In genomic region chr12:12872934-12873275, GRCh38 we compare ENCODE assay signal across 14 cellular contexts. TPM values are rescaled to one million over a fixed set of nuclear protein-coding genes. Genes with fewer than 3 reads are reported as not detected.
DNase-seq lines count a peak whose midpoint lies in the region; ATAC-seq and TF ChIP-seq lines count a peak whose summit lies in the region.
"Had no signal": no experiment of that assay in that cellular context is flagged by ENCODE, and none has a peak within 500 bp of the region (broad histone marks: within the 10 kb centered on the region; RNA-seq: fewer than 3 reads in every experiment).

No MANE protein-coding gene starts in this region.

- H3K36me3 ChIP-seq in IMR-90 (ENCODE audit: control insufficient read depth, insufficient read depth, low read length), result no peaks in the 10 kb centered on the region; the same call in 1 of the 2 replicates
- no peaks in the 10 kb centered on the region for H3K36me3 ChIP-seq in brain microvascular endothelial cell (replicated peaks)

- POLR2A ChIA-PET in IMR-90 (lab: Charles Lee; ENCODE audit: unreplicated experiment), result no interaction called here

- H3K4me1 ChIP-seq in IMR-90 (ENCODE audit: control insufficient read depth, insufficient read depth, low read length), result peaks cover 26% of the 10 kb centered on the region

- H3K79me1 ChIP-seq in IMR-90 (ENCODE audit: low read depth in 1 of 2, low read length in 2 of 2), result peaks cover 8 to 29% of the 10 kb centered on the region in 2 experiments; a peak in 3 of 4 replicates

- peak overlapping the region; percentile 59; the same call in 1 of the 2 replicates for H3K9ac ChIP-seq in IMR-90 (ENCODE audit: low read depth, low read length)

- dilution Hi-C loops in IMR-90 (cut with HindIII; ENCODE audit: low sequenced_read_pairs, unreplicated experiment), result no loop called here

- H2AK9ac ChIP-seq in IMR-90 (replicated peaks; ENCODE audit: low read depth, low read length, poor library complexity), result no peak overlapping the region

- TF ChIP-seq CTCF in 22Rv1 (IDR thresholded peaks at IDR 0.05) (no peak), IMR-90 (conservative IDR thresholded peaks at IDR 0.05; ENCODE audit: low read depth, low read length) (no peak), brain microvascular endothelial cell (IDR thresholded peaks at IDR 0.05; ENCODE audit: low read depth, low read length, missing control alignments) (no peak)

- CTCF ChIA-PET in IMR-90 (lab: Yijun Ruan, JAX), result no interaction called here

- in situ Hi-C loops in IMR-90 (cut with MboI; ENCODE audit: low sequenced_read_pairs) (loop anchor here (25.0 kb wide), 1 partner anchor 1514 kb away; no protein-coding TSS in a partner anchor), brain microvascular endothelial cell (cut with HindIII; ENCODE audit: low pct_ligation_motif_present, low sequenced_read_pairs) (no loop called here)

- intact Hi-C loops in IMR-90 (cut with micrococcal nuclease), result loop anchor here (1.0 kb wide), 1 partner anchor 23 kb away; no protein-coding TSS in a partner anchor

- DNase-seq in IMR-90 (peak; percentile 83), brain microvascular endothelial cell (peak; percentile 70), iris pigment epithelial cell (ENCODE audit: low read depth) (peak; percentile 67), RPMI8226 (no peak), NCI-H510A (lab: John Stamatoyannopoulos, UW) (no peak)
- DNase-seq: activated T-cell treated with anti-CD3 and anti-CD28 coated beads, Interleukin-2, amount 50 U/mL, for 1 hour; hypothalamus; NCI-H1092 treated with DMSO at 0.1 percent for 48 hours; NCI-H526; nucleus accumbens had no signal

- no peaks in the 10 kb centered on the region for H3K27me3 ChIP-seq in IMR-90 (ENCODE audit: control insufficient read depth, insufficient read depth, low read length)
- H3K27me3 ChIP-seq in brain microvascular endothelial cell (replicated peaks), result no peaks in the 10 kb centered on the region

- H3K4me2 ChIP-seq in IMR-90 (ENCODE audit: low read depth, low read length), result peak overlapping the region; percentile 51; the same call in 1 of the 2 replicates

- H4K20me1 ChIP-seq in IMR-90 (ENCODE audit: insufficient read depth, low read length), result no peaks in the 10 kb centered on the region

- peak overlapping the region; percentile 98 for H2BK20ac ChIP-seq in IMR-90 (ENCODE audit: low read depth, low read length)

- H3K14ac ChIP-seq in IMR-90 (replicated peaks; ENCODE audit: low read depth, low read length), result peak overlapping the region; percentile 98

- no peak for ATAC-seq in IMR-90 (ENCODE audit: low read depth)
- no peak for ATAC-seq in GM21367 (IDR thresholded peaks at IDR 0.05; ENCODE audit: unreplicated experiment)
- no peak for ATAC-seq in HG03139 (IDR thresholded peaks at IDR 0.05; ENCODE audit: unreplicated experiment)

- H2AFZ ChIP-seq in IMR-90 (replicated peaks; ENCODE audit: low read length, poor library complexity), result no peak overlapping the region

- H3K27ac ChIP-seq in 22Rv1, result peak overlapping the region; percentile 79
- H3K27ac ChIP-seq in IMR-90 (ENCODE audit: insufficient read depth, low read length), result peak overlapping the region; percentile 91
- H3K27ac ChIP-seq in brain microvascular endothelial cell, result peak overlapping the region; percentile 96
- H3K27ac ChIP-seq: SK-N-MC had no signal

- peak overlapping the region; percentile 92 for H3K23ac ChIP-seq in IMR-90 (ENCODE audit: low read depth, low read length)

- peak overlapping the region; percentile 98 for H4K91ac ChIP-seq in IMR-90 (ENCODE audit: insufficient read depth, low read depth, low read length)

- TF ChIP-seq RAD21 in IMR-90 (IDR thresholded peaks at IDR 0.05; ENCODE audit: low read length), result no peak

- peak overlapping the region; percentile 83 for H4K5ac ChIP-seq in IMR-90 (ENCODE audit: low read depth, low read length)

- H4K8ac ChIP-seq in IMR-90 (ENCODE audit: low read depth in 2 of 2, low read length in 2 of 2), result peak overlapping the region; percentile 81 to 90

- H3K9me3 ChIP-seq in IMR-90 (ENCODE audit: control insufficient read depth, insufficient read depth, low read length), result no peaks in the 10 kb centered on the region

- peaks cover 18% of the 10 kb centered on the region; the same call in 1 of the 2 replicates for H3K9me1 ChIP-seq in IMR-90 (ENCODE audit: insufficient read depth, low read length)

- H3K56ac ChIP-seq in IMR-90 (ENCODE audit: extremely low read depth, insufficient read depth, low read length), result peak overlapping the region; percentile 89

- peak overlapping the region; percentile 86; the same call in 2 of the 3 replicates for H2BK15ac ChIP-seq in IMR-90 (ENCODE audit: low read depth, low read length)

- no TSS peak for BruUV-seq in IMR-90 (replicated peaks; lab: Mats Ljungman, UMichigan)

- peak overlapping the region; percentile 100 for H2BK5ac ChIP-seq in IMR-90 (ENCODE audit: low read depth, low read length, poor library complexity, severe bottlenecking)

- no peak for TF ChIP-seq POLR2A in IMR-90 (IDR thresholded peaks at IDR 0.05; ENCODE audit: low read depth, low read length)

- peak overlapping the region; percentile 99 for H2BK120ac ChIP-seq in IMR-90 (ENCODE audit: low read depth, low read length)

- peak overlapping the region; percentile 93 for H3K18ac ChIP-seq in IMR-90 (ENCODE audit: low read depth, low read length)

- peak overlapping the region; percentile 100 for H3K4ac ChIP-seq in IMR-90 (ENCODE audit: low read depth, low read length)

- H3K4me3 ChIP-seq in IMR-90 (ENCODE audit: insufficient read depth, low read depth, low read length) (no peak overlapping the region; the same call in 1 of the 2 replicates), brain microvascular endothelial cell (ENCODE audit: low read depth, low read length) (no peak overlapping the region)
- H3K4me3 ChIP-seq: SK-N-MC had no signal

- no CpG with 5 or more reads among the region's 2 CpGs for WGBS in IMR-90 (ENCODE audit: extremely low coverage in 2 of 2, insufficient read length in 1 of 2), 2 experiments

- peak overlapping the region; percentile 96 for H2AK5ac ChIP-seq in IMR-90 (ENCODE audit: low read depth, low read length)

TF ChIP-seq in IMR-90, 13 proteins besides CTCF, POLR2A, EP300 and RAD21:
- TF ChIP-seq RCOR1 (IDR thresholded peaks at IDR 0.05; ENCODE audit: insufficient replicate concordance, low read length) (no peak), FOS (IDR thresholded peaks at IDR 0.05; ENCODE audit: low read depth, low read length) (peak; percentile 36; the same call in 1 of the 2 replicates), MAZ (IDR thresholded peaks at IDR 0.05; ENCODE audit: borderline replicate concordance, low read depth, low read length) (no peak)

RNA-seq across cellular contexts. Expression of gene GPRC5A, which starts 18.5 kb away (rescaled TPM):
- total RNA-seq in IMR-90 (2012; rRNA removed), result 49.6 and 49.7 TPM in 2 replicates
- 193 and 201 TPM in 2 replicates for polyA plus RNA-seq in IMR-90 (2012; rRNA removed)
- polyA plus RNA-seq in IMR-90 (2012; cell fraction: cytosol; rRNA removed), result 70.1 and 182 TPM in 2 replicates
- polyA plus RNA-seq in IMR-90 (2012; cell fraction: nucleus; rRNA removed; ENCODE audit: low replicate concordance), result 125 and 230 TPM in 2 replicates

RNA-seq across cellular contexts. Expression of gene DDX47, which starts 59.8 kb away (rescaled TPM):
- total RNA-seq in IMR-90 (2012; rRNA removed), result 77.8 and 104 TPM in 2 replicates
- 71.5 and 89.5 TPM in 2 replicates for polyA plus RNA-seq in IMR-90 (2012; rRNA removed)
- polyA plus RNA-seq in IMR-90 (2012; cell fraction: cytosol; rRNA removed), result 14.9 and 35.0 TPM in 2 replicates
- 29.6 and 177 TPM in 2 replicates for polyA plus RNA-seq in IMR-90 (2012; cell fraction: nucleus; rRNA removed; ENCODE audit: low replicate concordance)

Comparison
In these comparisons a context has a peak if more than half of its experiments do, and no peak if none do; other contexts are left out.
1. DNase-seq: peak in IMR-90 (single experiment), brain microvascular endothelial cell (single experiment) and iris pigment epithelial cell (single experiment); none in RPMI8226 (single experiment) and NCI-H510A (single experiment).
2. Peak in every context shown above with its lines, with median percentiles within 50 percentile points of each other: H3K27ac ChIP-seq.